12 cellular contexts compared by ENCODE assay signal in genomic region chr1:179743679-179744400, GRCh38. TPM values are rescaled to one million over a fixed set of nuclear protein-coding genes. Genes with fewer than 3 reads are reported as not detected.
A peak's percentile ranks its signal among the peaks of the same experiment; 100 is the strongest.
DNase-seq lines count a peak whose midpoint lies in the region; ATAC-seq and TF ChIP-seq lines count a peak whose summit lies in the region.
"Had no signal": no experiment of that assay in that cellular context is flagged by ENCODE, and none has a peak within 500 bp of the region (broad histone marks: within the 10 kb centered on the region; RNA-seq: fewer than 3 reads in every experiment).

No MANE protein-coding gene starts in this region.

- TF ChIP-seq POLR2A in tibial nerve (IDR thresholded peaks at IDR 0.05), result no peak

- H2AFZ ChIP-seq in mammary epithelial cell (ENCODE audit: low read depth, low read length), result peak overlapping the region; percentile 33
- H2AFZ ChIP-seq in mesenchymal stem cell (ENCODE audit: low read depth, low read length), result no peak overlapping the region

- H3K4me2 ChIP-seq in mammary epithelial cell (ENCODE audit: insufficient read depth, low read depth, low read length) (peak overlapping the region; percentile 51), mesenchymal stem cell (ENCODE audit: low read length, poor library complexity, severe bottlenecking) (peak overlapping the region; percentile 63)

- 18% methylated on average over 27 of the region's 85 CpGs for WGBS in mammary epithelial cell (ENCODE audit: low coverage, missing lambda C conversion rate)
- 5% methylated on average over 82 of the region's 85 CpGs for WGBS in mesenchymal stem cell
- 1 to 8% methylated on average over 13 to 48 of the region's 85 CpGs for WGBS in tibial nerve, 2 donors

- intact Hi-C loops in mammary epithelial cell (cut with micrococcal nuclease), result no loop called here

- dilution Hi-C loops in mammary epithelial cell (cut with HindIII; ENCODE audit: low sequenced_read_pairs), result no loop called here

- H3K9ac ChIP-seq in mammary epithelial cell (ENCODE audit: insufficient read depth, low read length) (no peak overlapping the region), mesenchymal stem cell (ENCODE audit: low read length) (no peak overlapping the region)

- DNase-seq in activated T-cell treated with anti-CD3 and anti-CD28 coated beads, Interleukin-2, amount 50 U/mL, for 48 hours, result peak; percentile 21
- no peak for DNase-seq in activated T-cell treated with anti-CD3 and anti-CD28 coated beads for 4 hours
- no peak for DNase-seq in mammary epithelial cell
- no peak for DNase-seq in mesenchymal stem cell
- DNase-seq in tibial nerve (ENCODE audit: low spot score in 2 of 2), result no peak
- DNase-seq in epidermal melanocyte (ENCODE audit: insufficient read length, low spot score), result no peak
- DNase-seq: anterior cingulate cortex; CD4-positive, CD25-positive, alpha-beta regulatory T cell; NCI-H2107; T1000 had no signal

- no TSS peak for BruUV-seq in mammary epithelial cell (replicated peaks; lab: Mats Ljungman, UMichigan)

- no peak overlapping the region for H3K14ac ChIP-seq in mesenchymal stem cell (ENCODE audit: low read length in 2 of 2)

- peaks cover 3% of the 10 kb centered on the region for H4K20me1 ChIP-seq in mammary epithelial cell (ENCODE audit: insufficient read depth, low read length)

- no peak for TF ChIP-seq CTCF in mammary epithelial cell (conservative IDR thresholded peaks at IDR 0.05 in 1 of 2, IDR thresholded peaks at IDR 0.05 in 1 of 2; ENCODE audit: extremely low read depth in 1 of 2, insufficient read depth in 1 of 2, low read depth in 1 of 2, low read length in 2 of 2)
- TF ChIP-seq CTCF in tibial nerve (IDR thresholded peaks at IDR 0.05), result no peak

- in situ Hi-C loops in mammary epithelial cell (cut with MboI; ENCODE audit: low sequenced_read_pairs in 2 of 2), result no loop called here

- CTCF ChIA-PET in mammary epithelial cell (lab: Charles Lee; ENCODE audit: low non-redundant PET), result no interaction called here

- H3K23ac ChIP-seq in mesenchymal stem cell (ENCODE audit: low read length in 2 of 2), result no peak overlapping the region

- H3K79me2 ChIP-seq in mammary epithelial cell (ENCODE audit: insufficient read depth, low read length), result no peaks in the 10 kb centered on the region

- H3K27ac ChIP-seq in mammary epithelial cell (ENCODE audit: insufficient read depth, low read depth, low read length), result no peak overlapping the region
- H3K27ac ChIP-seq in mesenchymal stem cell (ENCODE audit: low read length, poor library complexity, severe bottlenecking), result no peak overlapping the region
- H3K27ac ChIP-seq in tibial nerve, result no peak overlapping the region

- TF ChIP-seq EP300 in tibial nerve (IDR thresholded peaks at IDR 0.05), result no peak

- no peak overlapping the region for H3K18ac ChIP-seq in mesenchymal stem cell (ENCODE audit: low read depth in 1 of 2, low read length in 2 of 2)

- H4K91ac ChIP-seq in mesenchymal stem cell (ENCODE audit: low read length), result no peak overlapping the region

- no peaks in the 10 kb centered on the region for H3K79me1 ChIP-seq in mesenchymal stem cell (replicated peaks; ENCODE audit: low read length, poor library complexity, severe bottlenecking)

- H3K36me3 ChIP-seq in mammary epithelial cell (ENCODE audit: insufficient read depth, low read length), result no peaks in the 10 kb centered on the region
- no peaks in the 10 kb centered on the region for H3K36me3 ChIP-seq in mesenchymal stem cell (ENCODE audit: control insufficient read depth in 1 of 2, insufficient read depth in 2 of 2, low read depth in 1 of 2, low read length in 2 of 2)
- H3K36me3 ChIP-seq in tibial nerve, result no peaks in the 10 kb centered on the region

- H2BK12ac ChIP-seq in mesenchymal stem cell (ENCODE audit: low read length in 2 of 2), result no peak overlapping the region

- H2BK5ac ChIP-seq in mesenchymal stem cell (ENCODE audit: low read depth, low read length, poor library complexity, severe bottlenecking), result no peak overlapping the region

- H3K27me3 ChIP-seq in mammary epithelial cell (ENCODE audit: insufficient read depth, low read length) (peaks cover 44% of the 10 kb centered on the region), mesenchymal stem cell (ENCODE audit: control insufficient read depth in 1 of 2, insufficient read depth in 1 of 2, low read length in 2 of 2) (peaks cover 69 to 82% of the 10 kb centered on the region in 2 experiments), tibial nerve (peaks cover 0 to 61% of the 10 kb centered on the region in 2 donors)

- no peak overlapping the region for H2BK120ac ChIP-seq in mesenchymal stem cell (ENCODE audit: low read depth, low read length)

- H2BK15ac ChIP-seq in mesenchymal stem cell (ENCODE audit: low read depth, poor library complexity, severe bottlenecking), result no peak overlapping the region

- no peak overlapping the region for H2AK5ac ChIP-seq in mesenchymal stem cell (ENCODE audit: low read length, severe bottlenecking)

- no peak overlapping the region for H3K4ac ChIP-seq in mesenchymal stem cell (ENCODE audit: low read depth in 1 of 2, low read length in 2 of 2)

- H3K9me3 ChIP-seq in mammary epithelial cell (replicated peaks; ENCODE audit: insufficient read depth, low read length) (no peaks in the 10 kb centered on the region), mesenchymal stem cell (ENCODE audit: control insufficient read depth, low read length) (peaks cover 10% of the 10 kb centered on the region), tibial nerve (peaks cover 0 to 13% (median 0%) of the 10 kb centered on the region in 4 donors)

- H4K8ac ChIP-seq in mesenchymal stem cell (ENCODE audit: low read length), result no peak overlapping the region

- ATAC-seq in HG02938 (IDR thresholded peaks at IDR 0.05; ENCODE audit: unreplicated experiment) (no peak), GM21360 (IDR thresholded peaks at IDR 0.05; ENCODE audit: unreplicated experiment) (no peak)

- H3K4me1 ChIP-seq in mammary epithelial cell (ENCODE audit: insufficient read depth, low read length) (peaks cover 6% of the 10 kb centered on the region), mesenchymal stem cell (ENCODE audit: control insufficient read depth, insufficient read depth, low read depth, low read length) (peaks cover 17% of the 10 kb centered on the region), tibial nerve (peaks cover 0 to 23% (median 10%) of the 10 kb centered on the region in 4 donors)

- H3K4me3 ChIP-seq in mammary epithelial cell (replicated peaks in 1 of 3; ENCODE audit: insufficient read depth in 1 of 3, low read depth in 2 of 3, low read length in 3 of 3) (no peak overlapping the region), mesenchymal stem cell (ENCODE audit: insufficient read depth in 1 of 2, low read depth in 1 of 2, low read length in 2 of 2) (peak overlapping the region in 1 of 2 experiments; percentile 15), tibial nerve (peak overlapping the region in 3 of 4 donors; percentile 5 to 42 (median 21))

RNA-seq across cellular contexts. Expression of gene FAM163A, which starts 0.7 kb away (rescaled TPM):
- not detected for total RNA-seq in mammary epithelial cell
- polyA plus RNA-seq in mammary epithelial cell, result not detected
- not detected for polyA minus RNA-seq in mammary epithelial cell
- polyA plus RNA-seq in mesenchymal stem cell (2013, experiment 1 of 2), result 0.01 TPM
- polyA plus RNA-seq in mesenchymal stem cell (2013, experiment 2 of 2), result not detected
- under 1 TPM in 1 of 4 donors, not detected in 3; 0.44 TPM for total RNA-seq in tibial nerve
- total RNA-seq: CD4-positive, CD25-positive, alpha-beta regulatory T cell had no signal

Comparison
In these comparisons a context has a peak if more than half of its experiments do, and no peak if none do; other contexts are left out.
1. DNase-seq: peak in activated T-cell treated with anti-CD3 and anti-CD28 coated beads, Interleukin-2, amount 50 U/mL, for 48 hours (2 of 2); none in activated T-cell treated with anti-CD3 and anti-CD28 coated beads for 4 hours (single experiment), mammary epithelial cell (single experiment), mesenchymal stem cell (single experiment), tibial nerve (0 of 2) and epidermal melanocyte (single experiment).
2. H3K4me3 ChIP-seq: peak in tibial nerve (3 of 4); none in mammary epithelial cell (0 of 3).